Comparison of ENCODE assay signal across 8 cellular contexts in the genomic region with DNA sequence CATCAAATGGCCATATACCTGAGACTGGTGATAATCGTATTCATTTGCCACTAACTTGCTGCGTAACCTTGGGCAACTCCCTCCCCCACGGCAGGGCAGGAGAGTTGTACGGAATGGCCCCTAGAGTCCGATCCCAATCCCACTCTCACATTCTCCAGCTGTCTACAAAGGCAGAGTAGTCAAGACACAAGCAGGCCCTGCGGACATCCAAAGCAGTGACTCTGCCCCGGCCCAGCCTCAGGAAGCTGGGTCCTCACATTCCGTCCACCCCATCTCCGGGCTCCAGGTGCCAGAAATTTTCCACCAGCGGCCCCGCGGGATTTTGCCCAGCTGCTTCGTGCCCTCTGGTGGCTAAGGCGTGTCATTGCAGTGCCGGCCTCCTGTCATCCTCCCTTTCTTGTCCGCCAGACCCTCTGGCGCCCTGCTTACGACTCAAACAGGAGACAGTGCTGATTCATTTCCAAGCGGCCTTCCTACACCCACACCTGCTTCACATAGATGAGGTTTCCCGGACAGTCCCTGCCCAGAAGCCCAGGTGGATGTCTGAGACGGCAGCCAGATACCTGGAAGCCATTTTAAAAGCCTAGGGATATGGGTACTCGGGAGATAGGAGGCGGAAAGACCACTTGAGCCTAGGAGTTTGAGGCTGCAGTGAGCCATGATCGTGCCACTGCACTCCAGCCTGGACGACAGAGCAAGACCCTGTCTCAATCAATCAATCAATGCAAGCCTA. TPM values are rescaled to one million over a fixed set of nuclear protein-coding genes. Genes with fewer than 3 reads are reported as not detected.
A peak's percentile ranks its signal among the peaks of the same experiment; 100 is the strongest.
DNase-seq lines count a peak whose midpoint lies in the region; ATAC-seq and TF ChIP-seq lines count a peak whose summit lies in the region.

No MANE protein-coding gene starts in this region.

- peaks cover 40% of the 10 kb centered on the region for H3K4me1 ChIP-seq in RWPE2 (ENCODE audit: insufficient read depth, poor library complexity, severe bottlenecking)

- H3K9me3 ChIP-seq in RWPE2 (ENCODE audit: severe bottlenecking) (no peaks in the 10 kb centered on the region), neural cell (ENCODE audit: low read length) (no peaks in the 10 kb centered on the region)

- no peaks in the 10 kb centered on the region for H3F3A ChIP-seq in neural cell (ENCODE audit: insufficient read depth, low read length, poor library complexity, severe bottlenecking)

- H3K27ac Mint-ChIP-seq in stimulated activated naive CD8-positive, alpha-beta T cell treated with anti-CD3 and anti-CD28 coated beads, Interleukin-15, Interleukin-2, amounts not matched to agents 100 ng/mL and 50 ng/mL, for 24 hours, result peak overlapping the region; percentile 81

- DNase-seq in DMS153 treated with DMSO at 0.1 percent for 48 hours (lab: John Stamatoyannopoulos, UW; ENCODE audit: unreplicated experiment), result peak; percentile 99
- peak; percentile 93 for DNase-seq in M059J (ENCODE audit: low read depth)
- peak; percentile 93 for DNase-seq in RWPE2 (ENCODE audit: low spot score)
- peak; percentile 92 for DNase-seq in activated effector memory CD4-positive, alpha-beta T cell treated with anti-CD3 and anti-CD28 coated beads, Interleukin-2, amount 50 U/mL, for 16 hours
- peak; percentile 77 for DNase-seq in fibroblast of the conjunctiva (ENCODE audit: low read depth)

- H3K36me3 Mint-ChIP-seq in stimulated activated naive CD8-positive, alpha-beta T cell treated with anti-CD3 and anti-CD28 coated beads, Interleukin-15, Interleukin-2, amounts not matched to agents 100 ng/mL and 50 ng/mL, for 24 hours (ENCODE audit: low read depth), result no peaks in the 10 kb centered on the region

- TF ChIP-seq RAD21 in neural cell (conservative IDR thresholded peaks at IDR 0.05), result peak; percentile 60

- H3K9ac ChIP-seq in neural cell (ENCODE audit: low read length), result no peak overlapping the region

- ATAC-seq in RWPE2 (ENCODE audit: low read depth) (peak; percentile 26), GM19455 (IDR thresholded peaks at IDR 0.05; ENCODE audit: unreplicated experiment) (no peak)

- H2AFZ ChIP-seq in neural cell (ENCODE audit: low read depth, low read length), result no peak overlapping the region

- H3K27me3 Mint-ChIP-seq in stimulated activated naive CD8-positive, alpha-beta T cell treated with anti-CD3 and anti-CD28 coated beads, Interleukin-15, Interleukin-2, amounts not matched to agents 100 ng/mL and 50 ng/mL, for 24 hours, result peaks cover 7% of the 10 kb centered on the region

- peaks cover 76% of the 10 kb centered on the region for H3K4me1 Mint-ChIP-seq in stimulated activated naive CD8-positive, alpha-beta T cell treated with anti-CD3 and anti-CD28 coated beads, Interleukin-15, Interleukin-2, amounts not matched to agents 100 ng/mL and 50 ng/mL, for 24 hours (ENCODE audit: low read depth)

- H3K9me3 Mint-ChIP-seq in stimulated activated naive CD8-positive, alpha-beta T cell treated with anti-CD3 and anti-CD28 coated beads, Interleukin-15, Interleukin-2, amounts not matched to agents 100 ng/mL and 50 ng/mL, for 24 hours, result no peaks in the 10 kb centered on the region

- no peaks in the 10 kb centered on the region for H3K79me2 ChIP-seq in neural cell (replicated peaks; ENCODE audit: insufficient read depth, low read length)

- H3K36me3 ChIP-seq in RWPE2 (ENCODE audit: low read depth) (peaks cover 17% of the 10 kb centered on the region), neural cell (ENCODE audit: insufficient read depth, low read length) (no peaks in the 10 kb centered on the region)

- no peaks in the 10 kb centered on the region for H3K9me2 ChIP-seq in neural cell (ENCODE audit: insufficient read depth, low read length)

- peak overlapping the region; percentile 45 for H3K4me3 Mint-ChIP-seq in stimulated activated naive CD8-positive, alpha-beta T cell treated with anti-CD3 and anti-CD28 coated beads, Interleukin-15, Interleukin-2, amounts not matched to agents 100 ng/mL and 50 ng/mL, for 24 hours

- no peak overlapping the region for H3K4me2 ChIP-seq in neural cell (ENCODE audit: low read length)

- TF ChIP-seq EP300 in neural cell (conservative IDR thresholded peaks at IDR 0.05; ENCODE audit: poor library complexity, severe bottlenecking), result no peak

- no peaks in the 10 kb centered on the region for H4K20me1 ChIP-seq in neural cell (ENCODE audit: insufficient read depth)

- H3K27me3 ChIP-seq in RWPE2 (ENCODE audit: insufficient read depth, poor library complexity, severe bottlenecking) (no peaks in the 10 kb centered on the region), neural cell (ENCODE audit: insufficient read depth, low read depth, low read length) (no peaks in the 10 kb centered on the region)

- TF ChIP-seq CTCF in RWPE2 (IDR thresholded peaks at IDR 0.05; ENCODE audit: poor library complexity, severe bottlenecking) (peak; percentile 96), neural cell (IDR thresholded peaks at IDR 0.05; ENCODE audit: poor library complexity, severe bottlenecking) (peak; percentile 71)

- peak overlapping the region; percentile 100 for H3K27ac ChIP-seq in RWPE2 (ENCODE audit: poor library complexity, severe bottlenecking)
- no peak overlapping the region for H3K27ac ChIP-seq in neural cell (ENCODE audit: low read length)

- no peak overlapping the region for H3K4me3 ChIP-seq in RWPE2 (ENCODE audit: severe bottlenecking)
- no peak overlapping the region for H3K4me3 ChIP-seq in neural cell (ENCODE audit: low read length)

TF ChIP-seq in neural cell, 6 proteins besides CTCF, POLR2A, EP300 and RAD21:
- no peak for TF ChIP-seq REST (IDR thresholded peaks at IDR 0.05; ENCODE audit: borderline replicate concordance)
- peak; percentile 73 for TF ChIP-seq SMC3 (conservative IDR thresholded peaks at IDR 0.05; ENCODE audit: poor library complexity)
TF ChIP-seq in neural cell: peak in this region for 1.

RNA-seq across cellular contexts. Expression of gene S100A2, which starts 2.9 kb away (rescaled TPM):
- 14.4 and 19.6 TPM in 2 replicates for total RNA-seq in M059J (2014; rRNA removed; shearing (Covaris generic))
- not detected in 2 replicates for polyA plus RNA-seq in neural cell
- not detected in 2 replicates for polyA minus RNA-seq in neural cell

RNA-seq across cellular contexts. Expression of gene S100A3, which starts 19.5 kb away (rescaled TPM):
- total RNA-seq in M059J (2014; rRNA removed; shearing (Covaris generic)), result 5.2 and 5.8 TPM in 2 replicates
- polyA plus RNA-seq in neural cell, result not detected in 2 replicates
- polyA minus RNA-seq in neural cell, result not detected in 2 replicates

RNA-seq across cellular contexts. Expression of gene S100A4, which starts 22.9 kb away (rescaled TPM):
- total RNA-seq in M059J (2014; rRNA removed; shearing (Covaris generic)), result 2.9 and 12.3 TPM in 2 replicates
- polyA plus RNA-seq in neural cell, result not detected in 2 replicates
- not detected in 2 replicates for polyA minus RNA-seq in neural cell

RNA-seq across cellular contexts. Expression of gene S100A5, which starts 27.8 kb away (rescaled TPM):
- total RNA-seq in M059J (2014; rRNA removed; shearing (Covaris generic)), result not detected in 2 replicates
- not detected in 2 replicates for polyA plus RNA-seq in neural cell
- not detected in 2 replicates for polyA minus RNA-seq in neural cell

RNA-seq across cellular contexts. Expression of gene S100A6, which starts 32.7 kb away (rescaled TPM):
- 526 and 547 TPM in 2 replicates for total RNA-seq in M059J (2014; rRNA removed; shearing (Covaris generic))
- not detected in 2 replicates for polyA plus RNA-seq in neural cell
- polyA minus RNA-seq in neural cell, result not detected in 2 replicates
